Comparison of ENCODE assay signal across 28 cellular contexts in genomic region chr2:78614747-78615146, GRCh38.
"Had no signal": no experiment of that assay in that cellular context is flagged by ENCODE, and none has a peak within 500 bp of the region (broad histone marks: within the 10 kb centered on the region; RNA-seq: fewer than 3 reads in every experiment).

No MANE protein-coding gene starts in this region.

- H3K4me3 ChIP-seq: colonic mucosa, coronary artery, dorsolateral prefrontal cortex, esophagus muscularis mucosa, esophagus squamous epithelium, gastrocnemius medialis, gastroesophageal sphincter, heart left ventricle, heart right ventricle had no signal

- H3K4me1 ChIP-seq: colonic mucosa, esophagus muscularis mucosa, esophagus squamous epithelium, foreskin keratinocyte, gastrocnemius medialis, gastroesophageal sphincter, heart left ventricle, heart right ventricle had no signal

- H3K36me3 ChIP-seq: colonic mucosa, esophagus muscularis mucosa, esophagus squamous epithelium, gastrocnemius medialis, gastroesophageal sphincter, heart left ventricle, heart right ventricle had no signal

- H3K27ac ChIP-seq: colonic mucosa, coronary artery, dorsolateral prefrontal cortex, epithelial cell of prostate, esophagus muscularis mucosa, esophagus squamous epithelium, foreskin keratinocyte, gastrocnemius medialis, gastroesophageal sphincter, heart left ventricle, heart right ventricle had no signal

- FAIRE-seq: colon, endometrium, endothelial cell of umbilical vein, frontal cortex had no signal

- ATAC-seq: effector memory CD8-positive, alpha-beta T cell; esophagus mucosa; foreskin keratinocyte; gastrocnemius medialis; gastroesophageal sphincter; heart left ventricle; heart right ventricle had no signal

- H3K27me3 ChIP-seq: colonic mucosa, dorsolateral prefrontal cortex, esophagus muscularis mucosa, esophagus squamous epithelium, foreskin keratinocyte, gastrocnemius medialis, gastroesophageal sphincter, heart left ventricle, heart right ventricle had no signal

- DNase-seq: colonic mucosa; cortex of kidney; dermis blood vessel endothelial cell; dorsolateral prefrontal cortex; effector CD4-positive, alpha-beta T cell; effector CD8-positive, alpha-beta T cell; effector memory CD4-positive, alpha-beta T cell; effector memory CD8-positive, alpha-beta T cell; endodermal cell; erythroblast; esophagus squamous epithelium; foreskin fibroblast; foreskin keratinocyte; foreskin melanocyte; gastrocnemius medialis; glutamatergic neuron; head of caudate nucleus; heart left ventricle; heart right ventricle had no signal

- H3K9me3 ChIP-seq: colonic mucosa, esophagus muscularis mucosa, esophagus squamous epithelium, gastrocnemius medialis, gastroesophageal sphincter, heart left ventricle had no signal
